ENCODE assay signal across 1 cellular context in the genomic region with DNA sequence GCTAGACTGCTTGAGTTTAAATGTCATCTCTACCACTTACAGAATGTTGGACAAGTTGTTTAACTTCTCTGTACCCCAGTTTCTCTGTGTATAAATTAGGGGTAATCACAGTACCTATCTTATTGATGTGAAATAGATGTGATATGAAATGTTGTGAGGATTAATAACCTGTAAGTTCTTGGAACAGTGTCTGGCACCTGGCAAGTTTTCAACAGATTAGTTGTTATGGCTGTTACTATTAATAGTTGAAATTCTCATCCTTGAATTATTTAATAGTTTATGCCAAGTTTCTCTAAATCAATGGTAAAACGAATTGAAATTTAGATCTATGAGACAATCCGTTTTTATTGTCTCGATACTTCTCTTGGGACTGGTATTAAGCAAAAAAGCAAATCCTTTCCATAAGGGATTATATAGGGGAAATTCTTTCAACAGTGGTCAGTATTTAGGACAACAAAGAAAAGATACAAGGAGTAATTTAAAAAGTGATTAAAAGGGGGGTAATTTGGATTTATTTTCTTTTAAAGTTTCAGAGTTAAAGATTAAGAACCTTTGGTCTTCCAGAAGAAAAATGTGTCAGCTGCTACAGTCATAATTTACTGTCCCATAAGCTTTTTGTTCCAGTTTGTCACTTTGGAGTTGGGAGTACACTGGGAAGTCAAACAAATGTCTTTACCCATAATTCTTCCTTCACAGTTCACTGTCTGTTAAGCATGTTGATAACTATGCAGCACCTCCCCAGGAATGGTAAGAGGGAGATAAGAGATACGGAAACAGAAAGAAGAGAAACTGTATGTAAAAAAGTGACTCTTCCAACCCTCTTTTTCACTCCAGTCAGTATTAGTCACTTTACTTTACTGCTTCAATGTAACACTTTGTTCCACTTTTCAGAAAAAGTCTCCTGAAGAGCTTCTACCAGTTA.
TF ChIP-seq lines count a peak whose summit lies in the region.

No MANE protein-coding gene starts in this region.

TF ChIP-seq in K562, 482 proteins besides CTCF, POLR2A, EP300 and RAD21 (continued from another document and continues in another):
- TF ChIP-seq NEUROD1 (IDR thresholded peaks at IDR 0.05; ENCODE audit: borderline replicate concordance, low read depth, low read length, partially characterized antibody) (peak; percentile 54), PML (IDR thresholded peaks at IDR 0.05; ENCODE audit: low read length) (peak; percentile 81), ZNF644 (tag; IDR thresholded peaks at IDR 0.05; ENCODE audit: low read depth) (0 out of 2 replicates have a peak, but pooled peaks have one; percentile 72), ZNF79 (CRISPR knock-in tag; IDR thresholded peaks at IDR 0.05; ENCODE audit: low read depth) (no peak), ZFP36 (IDR thresholded peaks at IDR 0.05; ENCODE audit: low read depth, low read length, partially characterized antibody) (no peak), ZNF707 (CRISPR knock-in tag; conservative IDR thresholded peaks at IDR 0.05) (no peak), EP400 (IDR thresholded peaks at IDR 0.05) (peak; percentile 62), RFX1 (IDR thresholded peaks at IDR 0.05) (no peak), ZBTB17 (CRISPR knock-in tag; IDR thresholded peaks at IDR 0.05) (0 out of 2 replicates have a peak, but pooled peaks have one; percentile 35), GTF2F1 (IDR thresholded peaks at IDR 0.05; ENCODE audit: low read depth, low read length) (no peak), TAF15 (IDR thresholded peaks at IDR 0.05; ENCODE audit: low read depth, low read length) (no peak), MYBL2 (IDR thresholded peaks at IDR 0.05; ENCODE audit: low read depth) (peak; percentile 68; the same call in 1 of the 2 replicates), MYBL2 (CRISPR knock-in tag; IDR thresholded peaks at IDR 0.05; ENCODE audit: borderline replicate concordance) (no peak), MTA3 (IDR thresholded peaks at IDR 0.05; ENCODE audit: borderline replicate concordance) (peak; percentile 48; the same call in 1 of the 2 replicates), NFE2 (IDR thresholded peaks at IDR 0.05; ENCODE audit: low read depth) (no peak; the same call in 1 of the 2 replicates), SMARCE1 (IDR thresholded peaks at IDR 0.05) (peak; percentile 96), NR2C2 (CRISPR knock-in tag; IDR thresholded peaks at IDR 0.05) (no peak), NR2C2 (tag; IDR thresholded peaks at IDR 0.05) (peak; percentile 29; the same call in 1 of the 2 replicates), CHCHD3 (CRISPR knock-in tag; IDR thresholded peaks at IDR 0.05) (no peak), ETV1 (tag; conservative IDR thresholded peaks at IDR 0.05; ENCODE audit: low read depth) (peak; percentile 45; the same call in 1 of the 2 replicates), CBX1 (IDR thresholded peaks at IDR 0.05; ENCODE audit: low read depth) (no peak; the same call in 1 of the 2 replicates), KLF16 (IDR thresholded peaks at IDR 0.05) (peak; percentile 90), GATAD2B (IDR thresholded peaks at IDR 0.05; ENCODE audit: borderline replicate concordance) (peak; percentile 52; the same call in 1 of the 2 replicates), BRD4 (IDR thresholded peaks at IDR 0.05) (no peak), TEAD1 (CRISPR knock-in tag; IDR thresholded peaks at IDR 0.05) (peak in 1 of 2 experiments; percentile 81; a peak in 1 of 4 replicates), NCOA1 (IDR thresholded peaks at IDR 0.05; ENCODE audit: low read depth) (peak; percentile 68; the same call in 1 of the 2 replicates), ZNF586 (CRISPR knock-in tag; conservative IDR thresholded peaks at IDR 0.05) (no peak), ZNF589 (CRISPR knock-in tag; IDR thresholded peaks at IDR 0.05; ENCODE audit: low read depth) (no peak), ESRRB (CRISPR knock-in tag; IDR thresholded peaks at IDR 0.05; ENCODE audit: borderline replicate concordance) (no peak)
- TF ChIP-seq, protein P1, sequence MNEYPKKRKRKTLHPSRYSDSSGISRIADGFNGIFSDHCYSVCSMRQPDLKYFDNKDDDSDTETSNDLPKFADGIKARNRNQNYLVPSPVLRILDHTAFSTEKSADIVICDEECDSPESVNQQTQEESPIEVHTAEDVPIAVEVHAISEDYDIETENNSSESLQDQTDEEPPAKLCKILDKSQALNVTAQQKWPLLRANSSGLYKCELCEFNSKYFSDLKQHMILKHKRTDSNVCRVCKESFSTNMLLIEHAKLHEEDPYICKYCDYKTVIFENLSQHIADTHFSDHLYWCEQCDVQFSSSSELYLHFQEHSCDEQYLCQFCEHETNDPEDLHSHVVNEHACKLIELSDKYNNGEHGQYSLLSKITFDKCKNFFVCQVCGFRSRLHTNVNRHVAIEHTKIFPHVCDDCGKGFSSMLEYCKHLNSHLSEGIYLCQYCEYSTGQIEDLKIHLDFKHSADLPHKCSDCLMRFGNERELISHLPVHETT (CRISPR knock-in tag; conservative IDR thresholded peaks at IDR 0.05 in 1 of 2, IDR thresholded peaks at IDR 0.05 in 1 of 2), result peak in 1 of 2 experiments; percentile 59; a peak in 1 of 4 replicates
- TF ChIP-seq, protein P2, sequence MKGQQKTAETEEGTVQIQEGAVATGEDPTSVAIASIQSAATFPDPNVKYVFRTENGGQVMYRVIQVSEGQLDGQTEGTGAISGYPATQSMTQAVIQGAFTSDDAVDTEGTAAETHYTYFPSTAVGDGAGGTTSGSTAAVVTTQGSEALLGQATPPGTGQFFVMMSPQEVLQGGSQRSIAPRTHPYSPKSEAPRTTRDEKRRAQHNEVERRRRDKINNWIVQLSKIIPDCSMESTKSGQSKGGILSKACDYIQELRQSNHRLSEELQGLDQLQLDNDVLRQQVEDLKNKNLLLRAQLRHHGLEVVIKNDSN (CRISPR knock-in tag; IDR thresholded peaks at IDR 0.05), result no peak
- TF ChIP-seq, protein P3, sequence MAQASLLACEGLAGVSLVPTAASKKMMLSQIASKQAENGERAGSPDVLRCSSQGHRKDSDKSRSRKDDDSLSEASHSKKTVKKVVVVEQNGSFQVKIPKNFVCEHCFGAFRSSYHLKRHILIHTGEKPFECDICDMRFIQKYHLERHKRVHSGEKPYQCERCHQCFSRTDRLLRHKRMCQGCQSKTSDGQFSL (CRISPR knock-in tag; IDR thresholded peaks at IDR 0.05), result no peak
- TF ChIP-seq, protein P3 (tag; IDR thresholded peaks at IDR 0.05), result no peak
- TF ChIP-seq, protein P4, sequence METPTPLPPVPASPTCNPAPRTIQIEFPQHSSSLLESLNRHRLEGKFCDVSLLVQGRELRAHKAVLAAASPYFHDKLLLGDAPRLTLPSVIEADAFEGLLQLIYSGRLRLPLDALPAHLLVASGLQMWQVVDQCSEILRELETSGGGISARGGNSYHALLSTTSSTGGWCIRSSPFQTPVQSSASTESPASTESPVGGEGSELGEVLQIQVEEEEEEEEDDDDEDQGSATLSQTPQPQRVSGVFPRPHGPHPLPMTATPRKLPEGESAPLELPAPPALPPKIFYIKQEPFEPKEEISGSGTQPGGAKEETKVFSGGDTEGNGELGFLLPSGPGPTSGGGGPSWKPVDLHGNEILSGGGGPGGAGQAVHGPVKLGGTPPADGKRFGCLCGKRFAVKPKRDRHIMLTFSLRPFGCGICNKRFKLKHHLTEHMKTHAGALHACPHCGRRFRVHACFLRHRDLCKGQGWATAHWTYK (CRISPR knock-in tag; IDR thresholded peaks at IDR 0.05), result 0 out of 2 replicates have a peak, but pooled peaks have one; percentile 43
- TF ChIP-seq, protein P5, sequence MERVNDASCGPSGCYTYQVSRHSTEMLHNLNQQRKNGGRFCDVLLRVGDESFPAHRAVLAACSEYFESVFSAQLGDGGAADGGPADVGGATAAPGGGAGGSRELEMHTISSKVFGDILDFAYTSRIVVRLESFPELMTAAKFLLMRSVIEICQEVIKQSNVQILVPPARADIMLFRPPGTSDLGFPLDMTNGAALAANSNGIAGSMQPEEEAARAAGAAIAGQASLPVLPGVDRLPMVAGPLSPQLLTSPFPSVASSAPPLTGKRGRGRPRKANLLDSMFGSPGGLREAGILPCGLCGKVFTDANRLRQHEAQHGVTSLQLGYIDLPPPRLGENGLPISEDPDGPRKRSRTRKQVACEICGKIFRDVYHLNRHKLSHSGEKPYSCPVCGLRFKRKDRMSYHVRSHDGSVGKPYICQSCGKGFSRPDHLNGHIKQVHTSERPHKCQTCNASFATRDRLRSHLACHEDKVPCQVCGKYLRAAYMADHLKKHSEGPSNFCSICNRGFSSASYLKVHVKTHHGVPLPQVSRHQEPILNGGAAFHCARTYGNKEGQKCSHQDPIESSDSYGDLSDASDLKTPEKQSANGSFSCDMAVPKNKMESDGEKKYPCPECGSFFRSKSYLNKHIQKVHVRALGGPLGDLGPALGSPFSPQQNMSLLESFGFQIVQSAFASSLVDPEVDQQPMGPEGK (CRISPR knock-in tag; IDR thresholded peaks at IDR 0.05; ENCODE audit: borderline replicate concordance), result no peak
- TF ChIP-seq, protein P6, sequence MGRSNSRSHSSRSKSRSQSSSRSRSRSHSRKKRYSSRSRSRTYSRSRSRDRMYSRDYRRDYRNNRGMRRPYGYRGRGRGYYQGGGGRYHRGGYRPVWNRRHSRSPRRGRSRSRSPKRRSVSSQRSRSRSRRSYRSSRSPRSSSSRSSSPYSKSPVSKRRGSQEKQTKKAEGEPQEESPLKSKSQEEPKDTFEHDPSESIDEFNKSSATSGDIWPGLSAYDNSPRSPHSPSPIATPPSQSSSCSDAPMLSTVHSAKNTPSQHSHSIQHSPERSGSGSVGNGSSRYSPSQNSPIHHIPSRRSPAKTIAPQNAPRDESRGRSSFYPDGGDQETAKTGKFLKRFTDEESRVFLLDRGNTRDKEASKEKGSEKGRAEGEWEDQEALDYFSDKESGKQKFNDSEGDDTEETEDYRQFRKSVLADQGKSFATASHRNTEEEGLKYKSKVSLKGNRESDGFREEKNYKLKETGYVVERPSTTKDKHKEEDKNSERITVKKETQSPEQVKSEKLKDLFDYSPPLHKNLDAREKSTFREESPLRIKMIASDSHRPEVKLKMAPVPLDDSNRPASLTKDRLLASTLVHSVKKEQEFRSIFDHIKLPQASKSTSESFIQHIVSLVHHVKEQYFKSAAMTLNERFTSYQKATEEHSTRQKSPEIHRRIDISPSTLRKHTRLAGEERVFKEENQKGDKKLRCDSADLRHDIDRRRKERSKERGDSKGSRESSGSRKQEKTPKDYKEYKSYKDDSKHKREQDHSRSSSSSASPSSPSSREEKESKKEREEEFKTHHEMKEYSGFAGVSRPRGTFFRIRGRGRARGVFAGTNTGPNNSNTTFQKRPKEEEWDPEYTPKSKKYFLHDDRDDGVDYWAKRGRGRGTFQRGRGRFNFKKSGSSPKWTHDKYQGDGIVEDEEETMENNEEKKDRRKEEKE (IDR thresholded peaks at IDR 0.05; ENCODE audit: borderline replicate concordance in 1 of 2, control insufficient read depth in 1 of 2, low read depth in 2 of 2, low read length in 1 of 2), result 0 out of 4 replicates have a peak, but pooled peaks of 1 of the 2 experiments have one; percentile 66
- TF ChIP-seq, protein P7, sequence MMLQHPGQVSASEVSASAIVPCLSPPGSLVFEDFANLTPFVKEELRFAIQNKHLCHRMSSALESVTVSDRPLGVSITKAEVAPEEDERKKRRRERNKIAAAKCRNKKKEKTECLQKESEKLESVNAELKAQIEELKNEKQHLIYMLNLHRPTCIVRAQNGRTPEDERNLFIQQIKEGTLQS (IDR thresholded peaks at IDR 0.05), result peak; percentile 36; the same call in 1 of the 2 replicates
- TF ChIP-seq, protein P7 (CRISPR knock-in tag; conservative IDR thresholded peaks at IDR 0.05), result no peak
- TF ChIP-seq, protein P8, sequence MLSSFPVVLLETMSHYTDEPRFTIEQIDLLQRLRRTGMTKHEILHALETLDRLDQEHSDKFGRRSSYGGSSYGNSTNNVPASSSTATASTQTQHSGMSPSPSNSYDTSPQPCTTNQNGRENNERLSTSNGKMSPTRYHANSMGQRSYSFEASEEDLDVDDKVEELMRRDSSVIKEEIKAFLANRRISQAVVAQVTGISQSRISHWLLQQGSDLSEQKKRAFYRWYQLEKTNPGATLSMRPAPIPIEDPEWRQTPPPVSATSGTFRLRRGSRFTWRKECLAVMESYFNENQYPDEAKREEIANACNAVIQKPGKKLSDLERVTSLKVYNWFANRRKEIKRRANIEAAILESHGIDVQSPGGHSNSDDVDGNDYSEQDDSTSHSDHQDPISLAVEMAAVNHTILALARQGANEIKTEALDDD (IDR thresholded peaks at IDR 0.05), result peak; percentile 84
- TF ChIP-seq, protein P9, sequence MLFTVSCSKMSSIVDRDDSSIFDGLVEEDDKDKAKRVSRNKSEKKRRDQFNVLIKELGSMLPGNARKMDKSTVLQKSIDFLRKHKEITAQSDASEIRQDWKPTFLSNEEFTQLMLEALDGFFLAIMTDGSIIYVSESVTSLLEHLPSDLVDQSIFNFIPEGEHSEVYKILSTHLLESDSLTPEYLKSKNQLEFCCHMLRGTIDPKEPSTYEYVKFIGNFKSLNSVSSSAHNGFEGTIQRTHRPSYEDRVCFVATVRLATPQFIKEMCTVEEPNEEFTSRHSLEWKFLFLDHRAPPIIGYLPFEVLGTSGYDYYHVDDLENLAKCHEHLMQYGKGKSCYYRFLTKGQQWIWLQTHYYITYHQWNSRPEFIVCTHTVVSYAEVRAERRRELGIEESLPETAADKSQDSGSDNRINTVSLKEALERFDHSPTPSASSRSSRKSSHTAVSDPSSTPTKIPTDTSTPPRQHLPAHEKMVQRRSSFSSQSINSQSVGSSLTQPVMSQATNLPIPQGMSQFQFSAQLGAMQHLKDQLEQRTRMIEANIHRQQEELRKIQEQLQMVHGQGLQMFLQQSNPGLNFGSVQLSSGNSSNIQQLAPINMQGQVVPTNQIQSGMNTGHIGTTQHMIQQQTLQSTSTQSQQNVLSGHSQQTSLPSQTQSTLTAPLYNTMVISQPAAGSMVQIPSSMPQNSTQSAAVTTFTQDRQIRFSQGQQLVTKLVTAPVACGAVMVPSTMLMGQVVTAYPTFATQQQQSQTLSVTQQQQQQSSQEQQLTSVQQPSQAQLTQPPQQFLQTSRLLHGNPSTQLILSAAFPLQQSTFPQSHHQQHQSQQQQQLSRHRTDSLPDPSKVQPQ (CRISPR knock-in tag; IDR thresholded peaks at IDR 0.05; ENCODE audit: borderline replicate concordance), result no peak
- TF ChIP-seq, protein P10, sequence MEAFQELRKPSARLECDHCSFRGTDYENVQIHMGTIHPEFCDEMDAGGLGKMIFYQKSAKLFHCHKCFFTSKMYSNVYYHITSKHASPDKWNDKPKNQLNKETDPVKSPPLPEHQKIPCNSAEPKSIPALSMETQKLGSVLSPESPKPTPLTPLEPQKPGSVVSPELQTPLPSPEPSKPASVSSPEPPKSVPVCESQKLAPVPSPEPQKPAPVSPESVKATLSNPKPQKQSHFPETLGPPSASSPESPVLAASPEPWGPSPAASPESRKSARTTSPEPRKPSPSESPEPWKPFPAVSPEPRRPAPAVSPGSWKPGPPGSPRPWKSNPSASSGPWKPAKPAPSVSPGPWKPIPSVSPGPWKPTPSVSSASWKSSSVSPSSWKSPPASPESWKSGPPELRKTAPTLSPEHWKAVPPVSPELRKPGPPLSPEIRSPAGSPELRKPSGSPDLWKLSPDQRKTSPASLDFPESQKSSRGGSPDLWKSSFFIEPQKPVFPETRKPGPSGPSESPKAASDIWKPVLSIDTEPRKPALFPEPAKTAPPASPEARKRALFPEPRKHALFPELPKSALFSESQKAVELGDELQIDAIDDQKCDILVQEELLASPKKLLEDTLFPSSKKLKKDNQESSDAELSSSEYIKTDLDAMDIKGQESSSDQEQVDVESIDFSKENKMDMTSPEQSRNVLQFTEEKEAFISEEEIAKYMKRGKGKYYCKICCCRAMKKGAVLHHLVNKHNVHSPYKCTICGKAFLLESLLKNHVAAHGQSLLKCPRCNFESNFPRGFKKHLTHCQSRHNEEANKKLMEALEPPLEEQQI (IDR thresholded peaks at IDR 0.05), result peak; percentile 97
